28 cellular contexts compared by ENCODE assay signal in the genomic region with DNA sequence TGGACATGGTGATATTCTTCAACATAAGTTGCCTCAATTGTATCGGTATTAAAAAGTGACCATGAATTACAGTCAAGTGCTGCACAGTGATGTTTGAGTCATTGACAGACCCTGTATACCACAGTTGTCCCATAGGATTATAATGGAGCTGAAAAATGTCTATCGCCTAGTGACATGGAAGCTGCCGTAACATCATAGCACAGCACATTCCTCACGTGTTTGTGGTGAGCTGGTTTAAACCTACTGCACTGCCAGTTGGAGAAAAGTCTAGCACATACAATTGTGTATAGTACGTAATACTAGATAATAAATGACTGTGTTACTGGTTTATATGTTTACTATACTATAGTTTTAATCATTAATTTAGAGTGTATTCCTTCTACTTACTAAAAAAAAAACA.
DNase-seq lines count a peak whose midpoint lies in the region; ATAC-seq and TF ChIP-seq lines count a peak whose summit lies in the region.
"Had no signal": no experiment of that assay in that cellular context is flagged by ENCODE, and none has a peak within 500 bp of the region (broad histone marks: within the 10 kb centered on the region; RNA-seq: fewer than 3 reads in every experiment).

No MANE protein-coding gene starts in this region.

- H3K36me3 ChIP-seq in SJCRH30 = no peaks in the 10 kb centered on the region
- H3K36me3 ChIP-seq: BE2C had no signal

- no peaks in the 10 kb centered on the region for H3K9me3 ChIP-seq in SJCRH30 (replicated peaks)
- H3K9me3 ChIP-seq: BE2C, testis had no signal

- H3K27ac ChIP-seq in SJCRH30 = no peak overlapping the region
- H3K27ac ChIP-seq: testis, VCaP had no signal

- peaks cover 18% of the 10 kb centered on the region for H3K9me3 Mint-ChIP-seq in nephron progenitor cell
- no peaks in the 10 kb centered on the region for H3K9me3 Mint-ChIP-seq in activated T-cell treated with anti-CD3 and anti-CD28 coated beads, Interleukin-2, amount 50 U/mL, for 72 hours
- H3K9me3 Mint-ChIP-seq: activated CD4-positive, alpha-beta T cell treated with anti-CD3 and anti-CD28 coated beads, Interleukin-2, amount 10 ng/mL, durations not matched to agents 7 days and 5 days; activated naive CD4-positive, alpha-beta T cell treated with anti-CD3 and anti-CD28 coated beads, Interleukin-2, amount 10 ng/mL, durations not matched to agents 7 days and 5 days; stimulated activated memory B cell treated with anti-CD40 and anti-IgM and Interleukin-4, amounts not matched to agents 10 μg/mL and 1 μg/mL and 100 μg/mL, for 72 hours; T-helper 2 cell treated with Interferon-gamma antibody and Interleukin-4, amounts not matched to agents 5 μg/mL and 100 μg/mL, for 36 hours had no signal

- ATAC-seq in activated T-cell treated with anti-CD3 and anti-CD28 coated beads, Interleukin-2, amount 50 U/mL, for 72 hours (replicated peaks in 1 of 2) = no peak
- ATAC-seq: activated CD8-positive, alpha-beta memory T cell treated with anti-CD3 and anti-CD28 coated beads, Interleukin-2, amount 10 ng/mL, durations not matched to agents 7 days and 5 days; HepG2; stimulated activated memory B cell treated with anti-CD40 and anti-IgM and Interleukin-4, amounts not matched to agents 10 μg/mL and 1 μg/mL and 100 μg/mL, for 72 hours had no signal

- no peak overlapping the region for H3K27ac Mint-ChIP-seq in nephron progenitor cell
- no peak overlapping the region for H3K27ac Mint-ChIP-seq in activated T-cell treated with anti-CD3 and anti-CD28 coated beads, Interleukin-2, amount 50 U/mL, for 72 hours
- H3K27ac Mint-ChIP-seq: activated CD4-positive, alpha-beta T cell treated with anti-CD3 and anti-CD28 coated beads, Interleukin-2, amount 10 ng/mL, durations not matched to agents 7 days and 5 days; activated CD8-positive, alpha-beta memory T cell treated with anti-CD3 and anti-CD28 coated beads, Interleukin-2, amount 10 ng/mL, durations not matched to agents 7 days and 5 days; activated naive CD4-positive, alpha-beta T cell treated with anti-CD3 and anti-CD28 coated beads, Interleukin-2, amount 10 ng/mL, durations not matched to agents 7 days and 5 days; stimulated activated memory B cell treated with anti-CD40 and anti-IgM and Interleukin-4, amounts not matched to agents 10 μg/mL and 1 μg/mL and 100 μg/mL, for 72 hours; T-helper 2 cell treated with Interferon-gamma antibody and Interleukin-4, amounts not matched to agents 5 μg/mL and 100 μg/mL, for 36 hours had no signal

- TF ChIP-seq CTCF in nephron progenitor cell (IDR thresholded peaks at IDR 0.05) = no peak

- peaks cover 7% of the 10 kb centered on the region; the same call in 1 of the 2 replicates for H3K27me3 ChIP-seq in SJCRH30
- H3K27me3 ChIP-seq: BE2C, testis had no signal

- no peaks in the 10 kb centered on the region for H3K36me3 Mint-ChIP-seq in nephron progenitor cell (ENCODE audit: low read depth)
- no peaks in the 10 kb centered on the region for H3K36me3 Mint-ChIP-seq in activated T-cell treated with anti-CD3 and anti-CD28 coated beads, Interleukin-2, amount 50 U/mL, for 72 hours (ENCODE audit: insufficient read depth in 2 of 2)
- H3K36me3 Mint-ChIP-seq: activated CD8-positive, alpha-beta memory T cell treated with anti-CD3 and anti-CD28 coated beads, Interleukin-2, amount 10 ng/mL, durations not matched to agents 7 days and 5 days; activated naive CD4-positive, alpha-beta T cell treated with anti-CD3 and anti-CD28 coated beads, Interleukin-2, amount 10 ng/mL, durations not matched to agents 7 days and 5 days; stimulated activated memory B cell treated with anti-CD40 and anti-IgM and Interleukin-4, amounts not matched to agents 10 μg/mL and 1 μg/mL and 100 μg/mL, for 72 hours had no signal

- H3K27me3 Mint-ChIP-seq in nephron progenitor cell (ENCODE audit: low read depth, poor library complexity) = peaks cover 12% of the 10 kb centered on the region
- H3K27me3 Mint-ChIP-seq in activated T-cell treated with anti-CD3 and anti-CD28 coated beads, Interleukin-2, amount 50 U/mL, for 72 hours (ENCODE audit: low read depth) = no peaks in the 10 kb centered on the region
- H3K27me3 Mint-ChIP-seq: activated CD4-positive, alpha-beta T cell treated with anti-CD3 and anti-CD28 coated beads, Interleukin-2, amount 10 ng/mL, durations not matched to agents 7 days and 5 days; activated CD8-positive, alpha-beta memory T cell treated with anti-CD3 and anti-CD28 coated beads, Interleukin-2, amount 10 ng/mL, durations not matched to agents 7 days and 5 days had no signal

- no peak overlapping the region for H3K4me3 ChIP-seq in SJCRH30
- H3K4me3 ChIP-seq: testis had no signal

- no peak overlapping the region for H3K4me3 Mint-ChIP-seq in nephron progenitor cell
- H3K4me3 Mint-ChIP-seq in activated T-cell treated with anti-CD3 and anti-CD28 coated beads, Interleukin-2, amount 50 U/mL, for 72 hours = no peak overlapping the region
- H3K4me3 Mint-ChIP-seq: activated CD4-positive, alpha-beta T cell treated with anti-CD3 and anti-CD28 coated beads, Interleukin-2, amount 10 ng/mL, durations not matched to agents 7 days and 5 days; activated CD8-positive, alpha-beta memory T cell treated with anti-CD3 and anti-CD28 coated beads, Interleukin-2, amount 10 ng/mL, durations not matched to agents 7 days and 5 days; activated naive CD4-positive, alpha-beta T cell treated with anti-CD3 and anti-CD28 coated beads, Interleukin-2, amount 10 ng/mL, durations not matched to agents 7 days and 5 days; stimulated activated memory B cell treated with anti-CD40 and anti-IgM and Interleukin-4, amounts not matched to agents 10 μg/mL and 1 μg/mL and 100 μg/mL, for 72 hours; T-helper 2 cell treated with Interferon-gamma antibody and Interleukin-4, amounts not matched to agents 5 μg/mL and 100 μg/mL, for 36 hours had no signal

- DNase-seq in H4 (ENCODE audit: low spot score) (peak; percentile 54), SJCRH30 (peak; percentile 76 to 80), kidney glomerular epithelial cell (lab: John Stamatoyannopoulos, UW) (peak; percentile 1), nephron progenitor cell (no peak), HT-29 (ENCODE audit: low spot score) (no peak), NOMO-1 treated with DMSO at 0.1 percent for 48 hours (lab: John Stamatoyannopoulos, UW; ENCODE audit: unreplicated experiment) (no peak)
- DNase-seq in activated T-cell treated with anti-CD3 and anti-CD28 coated beads, Interleukin-2, amount 50 U/mL, for 72 hours = no peak
- DNase-seq: activated CD4-positive, alpha-beta T cell treated with anti-CD3 and anti-CD28 coated beads, Interleukin-2, amount 10 ng/mL, durations not matched to agents 7 days and 5 days; activated CD8-positive, alpha-beta memory T cell treated with anti-CD3 and anti-CD28 coated beads, Interleukin-2, amount 10 ng/mL, durations not matched to agents 7 days and 5 days; activated naive CD4-positive, alpha-beta T cell treated with anti-CD3 and anti-CD28 coated beads, Interleukin-2, amount 10 ng/mL, durations not matched to agents 7 days and 5 days; anterior cingulate cortex; BE2C; caudate nucleus; dermis blood vessel endothelial cell; DMS153; GF-D8; GOT3; mammary epithelial cell; NCI-H1105 treated with DMSO at 0.1 percent for 48 hours; NCI-H2029; NCI-H2227 treated with DMSO at 0.1 percent for 48 hours; small intestine; stimulated activated CD4-positive, alpha-beta T cell treated with anti-CD3 and anti-CD28 coated beads, Interleukin-2, amount 100 ng/mL, for 48 hours; testis had no signal

- H3K4me1 Mint-ChIP-seq in nephron progenitor cell = peaks cover 16% of the 10 kb centered on the region
- H3K4me1 Mint-ChIP-seq in activated T-cell treated with anti-CD3 and anti-CD28 coated beads, Interleukin-2, amount 50 U/mL, for 72 hours (ENCODE audit: low read depth) = no peaks in the 10 kb centered on the region
- H3K4me1 Mint-ChIP-seq: activated CD8-positive, alpha-beta memory T cell treated with anti-CD3 and anti-CD28 coated beads, Interleukin-2, amount 10 ng/mL, durations not matched to agents 7 days and 5 days; stimulated activated memory B cell treated with anti-CD40 and anti-IgM and Interleukin-4, amounts not matched to agents 10 μg/mL and 1 μg/mL and 100 μg/mL, for 72 hours had no signal

- H3K4me1 ChIP-seq in SJCRH30 = peaks cover 14% of the 10 kb centered on the region
- H3K4me1 ChIP-seq: BE2C, testis had no signal

Comparison
In these comparisons a context has a peak if more than half of its experiments do, and no peak if none do; other contexts are left out.
1. DNase-seq: peak in H4 (single experiment), SJCRH30 (2 of 2) and kidney glomerular epithelial cell (single experiment); none in nephron progenitor cell (single experiment), HT-29 (single experiment), activated T-cell treated with anti-CD3 and anti-CD28 coated beads, Interleukin-2, amount 50 U/mL, for 72 hours (0 of 2) and NOMO-1 treated with DMSO at 0.1 percent for 48 hours (single experiment).